ENCODE assay signal across 14 cellular contexts in the genomic region with DNA sequence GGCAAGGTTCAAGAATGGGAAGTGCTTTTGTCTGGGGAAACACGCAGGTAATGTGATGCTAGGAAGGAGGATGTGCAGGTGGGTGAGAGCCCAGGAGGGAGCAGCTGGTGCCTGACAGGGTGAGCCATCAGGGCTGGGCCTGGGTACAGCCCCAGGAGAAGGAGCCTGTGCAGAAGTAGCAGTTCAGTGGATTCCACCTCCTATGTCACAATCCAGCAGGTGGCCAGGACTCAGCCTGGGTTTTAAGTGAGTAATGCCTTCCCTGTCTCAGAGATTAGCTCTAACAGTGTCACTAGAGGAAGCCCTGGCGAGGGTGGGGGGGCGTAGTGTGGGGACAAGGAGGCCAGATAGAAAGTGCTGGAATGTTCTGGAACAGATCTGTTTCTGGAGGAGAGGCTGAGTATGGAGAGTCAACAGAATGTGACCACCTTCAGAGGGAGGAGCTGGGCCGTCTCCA. TPM values are rescaled to one million over a fixed set of nuclear protein-coding genes. Genes with fewer than 3 reads are reported as not detected.
DNase-seq lines count a peak whose midpoint lies in the region; ATAC-seq and TF ChIP-seq lines count a peak whose summit lies in the region.
"Had no signal": no experiment of that assay in that cellular context is flagged by ENCODE, and none has a peak within 500 bp of the region (broad histone marks: within the 10 kb centered on the region; RNA-seq: fewer than 3 reads in every experiment).

No MANE protein-coding gene starts in this region.

- H3K27me3 ChIP-seq in stomach (no peaks in the 10 kb centered on the region), H7 (ENCODE audit: control insufficient read depth, insufficient read depth, low read length) (no peaks in the 10 kb centered on the region)
- H3K27me3 ChIP-seq: BE2C, neural progenitor cell had no signal

- peak in 1 of 2 donors; percentile 62 for ATAC-seq in activated naive CD4-positive, alpha-beta T cell treated with anti-CD3 and anti-CD28 coated beads, Interleukin-2, amount 50 U/mL, for 72 hours
- peak; percentile 60 for ATAC-seq in esophagus mucosa
- ATAC-seq in GM21447 (IDR thresholded peaks at IDR 0.05; ENCODE audit: unreplicated experiment): no peak

- H3K36me3 ChIP-seq in stomach (peaks cover 54 to 79% (median 72%) of the 10 kb centered on the region in 4 donors), H7 (replicated peaks; ENCODE audit: control insufficient read depth, insufficient read depth, low read length) (peaks cover 37% of the 10 kb centered on the region)
- H3K36me3 ChIP-seq: neural progenitor cell had no signal

- no peak for TF ChIP-seq CTCF in stomach (IDR thresholded peaks at IDR 0.05)

- peak overlapping the region; percentile 55 to 84 for H3K27ac Mint-ChIP-seq in activated naive CD4-positive, alpha-beta T cell treated with anti-CD3 and anti-CD28 coated beads, Interleukin-2, amount 50 U/mL, for 72 hours
- H3K27ac Mint-ChIP-seq: neural progenitor cell had no signal

- peaks cover 2 to 10% (median 7%) of the 10 kb centered on the region in 4 donors for H3K4me1 ChIP-seq in stomach
- H3K4me1 ChIP-seq: BE2C, neural progenitor cell had no signal

- peaks cover 9 to 12% of the 10 kb centered on the region in 2 donors for H3K36me3 Mint-ChIP-seq in activated naive CD4-positive, alpha-beta T cell treated with anti-CD3 and anti-CD28 coated beads, Interleukin-2, amount 50 U/mL, for 72 hours

- TF ChIP-seq EP300 in stomach (IDR thresholded peaks at IDR 0.05): no peak

- no peak for DNase-seq in activated naive CD4-positive, alpha-beta T cell treated with anti-CD3 and anti-CD28 coated beads, Interleukin-2, amount 50 U/mL, for 72 hours (ENCODE audit: low spot score in 2 of 2)
- DNase-seq in activated naive CD4-positive, alpha-beta T cell treated with anti-CD3 and anti-CD28 coated beads, Interleukin-2, amount 50 U/mL, for 16 hours: no peak
- DNase-seq in NCI-H82 treated with DMSO at 0.1 percent for 48 hours (lab: John Stamatoyannopoulos, UW; ENCODE audit: unreplicated experiment): peak; percentile 16
- DNase-seq in stomach: peak; percentile 18
- DNase-seq in H7: no peak
- no peak for DNase-seq in DMS153 (lab: John Stamatoyannopoulos, UW)
- DNase-seq: BE2C, GDM1, NCI-H187 had no signal

- no peaks in the 10 kb centered on the region for H3K9me3 Mint-ChIP-seq in activated naive CD4-positive, alpha-beta T cell treated with anti-CD3 and anti-CD28 coated beads, Interleukin-2, amount 50 U/mL, for 72 hours
- H3K9me3 Mint-ChIP-seq: neural progenitor cell had no signal

- no peaks in the 10 kb centered on the region for H3K9me3 ChIP-seq in stomach
- H3K9me3 ChIP-seq: BE2C had no signal

- WGBS in stomach, 5 donors: 63 to 80% (median 76%) methylated on average over 4 of the region's 4 CpGs

- H3K4me3 ChIP-seq in stomach: no peak overlapping the region
- H3K4me3 ChIP-seq in H7 (ENCODE audit: insufficient read depth, low read depth, low read length): no peak overlapping the region
- H3K4me3 ChIP-seq: neural progenitor cell, skin epidermis had no signal

- no peak overlapping the region for H3K27ac ChIP-seq in stomach
- H3K27ac ChIP-seq: neural progenitor cell had no signal

- no peak for TF ChIP-seq POLR2A in stomach (IDR thresholded peaks at IDR 0.05)

- intact Hi-C loops in stomach (cut with DNase I; ENCODE audit: low total_unique reads): no loop called here

RNA-seq across cellular contexts. Expression of gene RIC8A, which starts 8.1 kb away (rescaled TPM):
- 100 to 1,000 TPM; 110 to 179 TPM for total RNA-seq in activated naive CD4-positive, alpha-beta T cell treated with anti-CD3 and anti-CD28 coated beads, Interleukin-2, amount 50 U/mL, for 72 hours
- total RNA-seq in esophagus mucosa: 60.3 TPM
- total RNA-seq in stomach: 100 to 1,000 TPM in 2 of 5 donors, 10 to 100 TPM in 3; 45.2 to 262 (median 72.3) TPM
- polyA plus RNA-seq in stomach: 10 to 100 TPM; 39.2 to 60.8 (median 53.5) TPM
- total RNA-seq in H7 (2014; rRNA removed; shearing (Covaris generic)): 103 and 125 TPM in 2 replicates

RNA-seq across cellular contexts. Expression of gene BET1L, which starts 8.4 kb away (rescaled TPM):
- total RNA-seq in activated naive CD4-positive, alpha-beta T cell treated with anti-CD3 and anti-CD28 coated beads, Interleukin-2, amount 50 U/mL, for 72 hours: 10 to 100 TPM; 53.3 to 81.6 TPM
- 20.5 TPM for total RNA-seq in esophagus mucosa
- total RNA-seq in stomach: 10 to 100 TPM in 4 of 5 donors, 1 to 10 TPM in 1; 7.0 to 36.5 (median 25.0) TPM
- polyA plus RNA-seq in stomach: 10 to 100 TPM; 21.8 to 38.3 (median 28.1) TPM
- total RNA-seq in H7 (2014; rRNA removed; shearing (Covaris generic)): 21.5 and 23.7 TPM in 2 replicates

RNA-seq across cellular contexts. Expression of gene SIRT3, which starts 20.5 kb away (rescaled TPM):
- total RNA-seq in activated naive CD4-positive, alpha-beta T cell treated with anti-CD3 and anti-CD28 coated beads, Interleukin-2, amount 50 U/mL, for 72 hours: 10 to 100 TPM; 11.7 to 38.7 TPM
- total RNA-seq in esophagus mucosa: 6.2 TPM
- 10 to 100 TPM in 2 of 5 donors, 1 to 10 TPM in 3; 5.4 to 63.7 (median 7.3) TPM for total RNA-seq in stomach
- 10 to 100 TPM; 10.8 to 19.2 (median 13.8) TPM for polyA plus RNA-seq in stomach
- total RNA-seq in H7 (2014; rRNA removed; shearing (Covaris generic)): 10.7 and 12.3 TPM in 2 replicates

RNA-seq across cellular contexts. Expression of gene PSMD13, which starts 21.2 kb away (rescaled TPM):
- total RNA-seq in activated naive CD4-positive, alpha-beta T cell treated with anti-CD3 and anti-CD28 coated beads, Interleukin-2, amount 50 U/mL, for 72 hours: 100 to 1,000 TPM; 196 to 273 TPM
- 81.8 TPM for total RNA-seq in esophagus mucosa
- 100 to 1,000 TPM in 2 of 5 donors, 10 to 100 TPM in 3; 36.2 to 132 (median 64.9) TPM for total RNA-seq in stomach
- 100 to 1,000 TPM; 116 to 126 (median 123) TPM for polyA plus RNA-seq in stomach
- 186 and 234 TPM in 2 replicates for total RNA-seq in H7 (2014; rRNA removed; shearing (Covaris generic))

RNA-seq across cellular contexts. Expression of gene SCGB1C1, which starts 22.7 kb away (rescaled TPM):
- under 1 TPM in 1 of 2 donors, not detected in 1; 0.64 TPM for total RNA-seq in activated naive CD4-positive, alpha-beta T cell treated with anti-CD3 and anti-CD28 coated beads, Interleukin-2, amount 50 U/mL, for 72 hours
- total RNA-seq in esophagus mucosa (not detected), stomach (not detected)
- not detected for polyA plus RNA-seq in stomach
- not detected in 2 replicates for total RNA-seq in H7 (2014; rRNA removed; shearing (Covaris generic))
- total RNA-seq: HT-29 had no signal

Comparison
In these comparisons a context has a peak if more than half of its experiments do, and no peak if none do; other contexts are left out.
1. DNase-seq: peak in NCI-H82 treated with DMSO at 0.1 percent for 48 hours (single experiment) and stomach (single experiment); none in activated naive CD4-positive, alpha-beta T cell treated with anti-CD3 and anti-CD28 coated beads, Interleukin-2, amount 50 U/mL, for 72 hours (0 of 2), activated naive CD4-positive, alpha-beta T cell treated with anti-CD3 and anti-CD28 coated beads, Interleukin-2, amount 50 U/mL, for 16 hours (single experiment), H7 (single experiment) and DMS153 (single experiment).